Comparison of ENCODE assay signal across 9 cellular contexts in the genomic region with DNA sequence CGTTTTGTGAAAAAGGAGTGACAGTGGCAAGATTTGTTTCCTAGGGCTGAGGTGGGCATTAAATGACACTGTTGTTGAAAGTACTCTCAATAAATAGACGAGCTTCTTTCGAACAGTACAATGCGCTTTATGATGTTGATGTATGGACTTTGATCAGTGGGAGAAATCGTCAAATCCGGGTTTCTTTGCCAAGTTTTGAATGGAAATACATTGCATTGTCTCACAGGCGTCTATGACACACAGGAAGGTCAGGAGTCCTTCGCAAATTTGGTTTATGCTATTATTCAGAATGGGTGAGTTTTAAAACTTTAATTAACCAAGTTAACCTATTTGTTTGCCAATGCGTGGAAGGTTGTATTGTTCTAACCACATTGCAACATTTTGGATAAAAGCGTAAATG.
DNase-seq lines count a peak whose midpoint lies in the region; ATAC-seq and TF ChIP-seq lines count a peak whose summit lies in the region.
"Had no signal": no experiment of that assay in that cellular context is flagged by ENCODE, and none has a peak within 500 bp of the region (broad histone marks: within the 10 kb centered on the region; RNA-seq: fewer than 3 reads in every experiment).

No MANE protein-coding gene starts in this region.

- POLR2A ChIA-PET in OCI-LY7 (lab: Charles Lee), result interaction anchor here (0.6 to 1.1 kb wide), 4 partner anchors 157 to 1447 kb away, joined by 3 to 4 read pairs (median 3); no protein-coding TSS in a partner anchor
- POLR2A ChIA-PET in RWPE1 (lab: Yijun Ruan, JAX; ENCODE audit: low non-redundant PET), result no interaction called here

- H3K9me2 ChIP-seq in OCI-LY7 (ENCODE audit: insufficient read depth, low read length), result no peaks in the 10 kb centered on the region

- H4K20me1 ChIP-seq in OCI-LY3 (ENCODE audit: insufficient read depth, low read length) (no peaks in the 10 kb centered on the region), OCI-LY7 (ENCODE audit: insufficient read depth, low read length) (no peaks in the 10 kb centered on the region)

- intact Hi-C loops in mucosa of descending colon (cut with DNase I, micrococcal nuclease), result loop anchor here (5.0 to 10.0 kb wide), 2 partner anchors 430 to 1452 kb away; no protein-coding TSS in a partner anchor
- intact Hi-C loops in OCI-LY7 (cut with micrococcal nuclease; ENCODE audit: unreplicated experiment), result loop anchor here (1.0 to 2.0 kb wide), 2 partner anchors 431 to 1452 kb away; no protein-coding TSS in a partner anchor

- H3K9ac ChIP-seq in OCI-LY3 (ENCODE audit: low read length) (no peak overlapping the region), endocrine pancreas (ENCODE audit: control insufficient read depth, insufficient read depth, low read length) (no peak overlapping the region)

- H3K36me3 ChIP-seq in OCI-LY3 (replicated peaks; ENCODE audit: low read depth, low read length) (no peaks in the 10 kb centered on the region), endocrine pancreas (ENCODE audit: control insufficient read depth, insufficient read depth, low read length) (no peaks in the 10 kb centered on the region), mucosa of descending colon (ENCODE audit: low read depth) (no peaks in the 10 kb centered on the region), OCI-LY7 (ENCODE audit: insufficient read depth, low read length) (no peaks in the 10 kb centered on the region)

- no peaks in the 10 kb centered on the region for H3K79me2 ChIP-seq in OCI-LY3 (ENCODE audit: low read length)
- no peaks in the 10 kb centered on the region for H3K79me2 ChIP-seq in OCI-LY7 (ENCODE audit: insufficient read depth, low read depth, low read length)

- H3K27ac ChIP-seq in OCI-LY3 (ENCODE audit: low read length), result no peak overlapping the region
- no peak overlapping the region for H3K27ac ChIP-seq in OCI-LY7 (ENCODE audit: low read depth, low read length, poor library complexity, severe bottlenecking)
- no peak overlapping the region for H3K27ac ChIP-seq in RWPE1

- DNase-seq in GM03348 (ENCODE audit: low spot score), result peak; percentile 1
- no peak for DNase-seq in mucosa of descending colon
- DNase-seq in OCI-LY7 (ENCODE audit: low spot score), result no peak
- DNase-seq in iPS-NIHi7 (ENCODE audit: extremely low spot score), result no peak
- DNase-seq in middle frontal gyrus (ENCODE audit: extremely low spot score, low spot score), result no peak
- no peak for DNase-seq in RWPE1 (ENCODE audit: low spot score)
- DNase-seq: cortex of kidney had no signal

- H2AFZ ChIP-seq in OCI-LY3 (ENCODE audit: low read depth, low read length) (no peak overlapping the region), OCI-LY7 (ENCODE audit: low read length) (no peak overlapping the region)

- no TSS peak for BruUV-seq in OCI-LY7 (replicated peaks; lab: Mats Ljungman, UMichigan)

- ATAC-seq in mucosa of descending colon, result peak; percentile 54

- H3K27me3 ChIP-seq in OCI-LY3 (ENCODE audit: low read depth, low read length) (no peaks in the 10 kb centered on the region), endocrine pancreas (ENCODE audit: control insufficient read depth, insufficient read depth, low read length) (no peaks in the 10 kb centered on the region)

- no peak for TF ChIP-seq CTCF in OCI-LY3 (IDR thresholded peaks at IDR 0.05; ENCODE audit: low read depth, low read length)
- TF ChIP-seq CTCF in mucosa of descending colon (IDR thresholded peaks at IDR 0.05), result no peak
- no peak for TF ChIP-seq CTCF in OCI-LY7 (conservative IDR thresholded peaks at IDR 0.05; ENCODE audit: low read length)
- TF ChIP-seq CTCF in RWPE1 (conservative IDR thresholded peaks at IDR 0.05; ENCODE audit: low read depth), result no peak

- H3K4me1 ChIP-seq in OCI-LY3 (ENCODE audit: low read length) (no peaks in the 10 kb centered on the region), endocrine pancreas (ENCODE audit: control insufficient read depth, insufficient read depth, low read length) (no peaks in the 10 kb centered on the region), mucosa of descending colon (ENCODE audit: low read depth) (no peaks in the 10 kb centered on the region), OCI-LY7 (ENCODE audit: insufficient read depth, low read length, poor library complexity, severe bottlenecking) (no peaks in the 10 kb centered on the region)

- CTCF ChIA-PET in OCI-LY7 (lab: Charles Lee; ENCODE audit: unreplicated experiment) (interaction anchor here (0.5 kb wide), 1 partner anchor 690 kb away, joined by 3 read pairs; no protein-coding TSS in a partner anchor), RWPE1 (lab: Yijun Ruan, JAX) (interaction anchor here (0.5 to 1.5 kb wide), 9 partner anchors 10 to 1757 kb away, joined by 3 to 10 read pairs (median 3); no protein-coding TSS in a partner anchor)

- H3K9me3 ChIP-seq in OCI-LY3 (ENCODE audit: insufficient read depth, low read length), result no peaks in the 10 kb centered on the region
- no peaks in the 10 kb centered on the region for H3K9me3 ChIP-seq in endocrine pancreas (ENCODE audit: control insufficient read depth, low read length)
- no peaks in the 10 kb centered on the region for H3K9me3 ChIP-seq in mucosa of descending colon
- H3K9me3 ChIP-seq in OCI-LY7 (ENCODE audit: low read length), result no peaks in the 10 kb centered on the region

- H3K4me3 ChIP-seq in OCI-LY3 (ENCODE audit: low read length), result no peak overlapping the region
- H3K4me3 ChIP-seq in endocrine pancreas (ENCODE audit: control insufficient read depth, insufficient read depth, low read length), result peak overlapping the region; percentile 18
- H3K4me3 ChIP-seq in mucosa of descending colon, result no peak overlapping the region
- no peak overlapping the region for H3K4me3 ChIP-seq in OCI-LY7 (ENCODE audit: low read depth, low read length, poor library complexity, severe bottlenecking)

- H3K4me2 ChIP-seq in OCI-LY3 (ENCODE audit: low read length) (peak overlapping the region; percentile 39; the same call in 1 of the 2 replicates), OCI-LY7 (ENCODE audit: low read length) (no peak overlapping the region)
